ENCODE assay signal across 23 cellular contexts in genomic region chr2:47769318-47769717, GRCh38.
"Had no signal": no experiment of that assay in that cellular context is flagged by ENCODE, and none has a peak within 500 bp of the region (broad histone marks: within the 10 kb centered on the region; RNA-seq: fewer than 3 reads in every experiment).

No MANE protein-coding gene starts in this region.

- DNase-seq: Karpas-422, KG1, MG63, NCI-H1092, NCI-H1105 treated with DMSO at 0.1 percent for 48 hours, NCI-H1417 treated with DMSO at 0.1 percent for 48 hours, NCI-H146, NCI-H1694 treated with DMSO at 0.1 percent for 48 hours, NCI-H1930, NCI-H2081, NCI-H2107, NCI-H226, NCI-H446, NCI-H510A, NCI-H524 treated with DMSO at 0.1 percent for 48 hours, NCI-H69, NCI-H774, Right ventricle myocardium superior, RPMI8226, SIG-M5 had no signal

- FAIRE-seq: RCC 7860 had no signal

- H3K27ac ChIP-seq: SJSA1, SK-N-MC had no signal

- H3K27me3 ChIP-seq: MG63, SJSA1 had no signal

- H3K4me1 ChIP-seq: SJSA1 had no signal

- H3K4me3 ChIP-seq: MG63, SJSA1, SK-N-MC had no signal

- H3K36me3 ChIP-seq: MG63, SJSA1 had no signal
